19 cellular contexts compared by ENCODE assay signal in genomic region chr10:127006453-127006852, GRCh38.
A peak's percentile ranks its signal among the peaks of the same experiment; 100 is the strongest.
DNase-seq lines count a peak whose midpoint lies in the region; ATAC-seq and TF ChIP-seq lines count a peak whose summit lies in the region.
"Had no signal": no experiment of that assay in that cellular context is flagged by ENCODE, and none has a peak within 500 bp of the region (broad histone marks: within the 10 kb centered on the region; RNA-seq: fewer than 3 reads in every experiment).

No MANE protein-coding gene starts in this region.

- H3K27me3 ChIP-seq in right atrium auricular region = no peaks in the 10 kb centered on the region
- no peaks in the 10 kb centered on the region for H3K27me3 ChIP-seq in iPS-20b (ENCODE audit: insufficient read depth, low read length)
- H3K27me3 ChIP-seq: BLaER1 treated with 17β-estradiol and CSF1 and Interleukin-3, amounts not matched to agents 10 nM and 100 nM had no signal

- H3K4me1 ChIP-seq in right atrium auricular region = no peaks in the 10 kb centered on the region
- no peaks in the 10 kb centered on the region for H3K4me1 ChIP-seq in iPS-20b (ENCODE audit: insufficient read depth, low read length)
- H3K4me1 ChIP-seq: A549; BLaER1 treated with 17β-estradiol and CSF1 and Interleukin-3, amounts not matched to agents 10 nM and 100 nM; Caco-2 had no signal

- H3K9me3 ChIP-seq in right atrium auricular region = no peaks in the 10 kb centered on the region
- H3K9me3 ChIP-seq in iPS-20b (ENCODE audit: insufficient read depth, low read depth, low read length) = no peaks in the 10 kb centered on the region
- H3K9me3 ChIP-seq: A549; BLaER1 treated with 17β-estradiol and CSF1 and Interleukin-3, amounts not matched to agents 10 nM and 100 nM; Caco-2 had no signal

- intact Hi-C loops in cardiac septum (cut with DNase I) = no loop called here

- DNase-seq in right atrium auricular region (ENCODE audit: low spot score) (peak; percentile 36), cardiac septum (ENCODE audit: low spot score) (no peak), SHP77 treated with DMSO at 0.1 percent for 48 hours (lab: John Stamatoyannopoulos, UW) (no peak), HFFc6 (no peak), occipital lobe (lab: John Stamatoyannopoulos, UW) (no peak)
- no peak for DNase-seq in stimulated activated effector memory CD8-positive, alpha-beta T cell treated with anti-CD3 and anti-CD28 coated beads, Interleukin-12 subunit alpha, Interleukin-12 subunit beta, amount 100 ng/mL, for 72 hours (ENCODE audit: low spot score in 2 of 2)
- DNase-seq: AML-193; Caco-2; Calu3; CD4-positive, alpha-beta T cell; CD8-positive, alpha-beta T cell; DMS79 treated with DMSO at 0.1 percent for 48 hours; GF-D8 had no signal

- no peaks in the 10 kb centered on the region for H3K4me1 Mint-ChIP-seq in stimulated activated effector memory CD8-positive, alpha-beta T cell treated with anti-CD3 and anti-CD28 coated beads, Interleukin-12 subunit alpha, Interleukin-12 subunit beta, amount 100 ng/mL, for 72 hours
- no peaks in the 10 kb centered on the region for H3K4me1 Mint-ChIP-seq in HFFc6 (ENCODE audit: low read depth)
- H3K4me1 Mint-ChIP-seq: B cell had no signal

- peak; percentile 13 for ATAC-seq in stimulated activated effector memory CD8-positive, alpha-beta T cell treated with anti-CD3 and anti-CD28 coated beads, Interleukin-12 subunit alpha, Interleukin-12 subunit beta, amount 100 ng/mL, for 72 hours
- ATAC-seq: A549; CD8-positive, alpha-beta T cell had no signal

- H3K27me3 Mint-ChIP-seq in HFFc6 (ENCODE audit: insufficient read depth) = no peaks in the 10 kb centered on the region
- H3K27me3 Mint-ChIP-seq: B cell; CD4-positive, alpha-beta T cell had no signal

- no peak overlapping the region for H3K9ac ChIP-seq in iPS-20b (ENCODE audit: low read depth, low read length)
- H3K9ac ChIP-seq: BLaER1 treated with 17β-estradiol and CSF1 and Interleukin-3, amounts not matched to agents 10 nM and 100 nM had no signal

- H3K9me3 Mint-ChIP-seq in stimulated activated effector memory CD8-positive, alpha-beta T cell treated with anti-CD3 and anti-CD28 coated beads, Interleukin-12 subunit alpha, Interleukin-12 subunit beta, amount 100 ng/mL, for 72 hours = no peaks in the 10 kb centered on the region
- H3K9me3 Mint-ChIP-seq in HFFc6 = no peaks in the 10 kb centered on the region
- H3K9me3 Mint-ChIP-seq: CD4-positive, alpha-beta T cell; CD8-positive, alpha-beta T cell had no signal

- no peak overlapping the region for H3K27ac Mint-ChIP-seq in stimulated activated effector memory CD8-positive, alpha-beta T cell treated with anti-CD3 and anti-CD28 coated beads, Interleukin-12 subunit alpha, Interleukin-12 subunit beta, amount 100 ng/mL, for 72 hours
- no peak overlapping the region; the same call in 1 of the 2 replicates for H3K27ac Mint-ChIP-seq in HFFc6
- H3K27ac Mint-ChIP-seq: B cell; CD4-positive, alpha-beta T cell; CD8-positive, alpha-beta T cell had no signal

- no peak for TF ChIP-seq CTCF in right atrium auricular region (IDR thresholded peaks at IDR 0.05)
- no peak for TF ChIP-seq CTCF in HFFc6 (IDR thresholded peaks at IDR 0.05)

- H3K4me3 Mint-ChIP-seq in stimulated activated effector memory CD8-positive, alpha-beta T cell treated with anti-CD3 and anti-CD28 coated beads, Interleukin-12 subunit alpha, Interleukin-12 subunit beta, amount 100 ng/mL, for 72 hours = no peak overlapping the region
- no peak overlapping the region for H3K4me3 Mint-ChIP-seq in HFFc6
- H3K4me3 Mint-ChIP-seq: B cell; CD4-positive, alpha-beta T cell; CD8-positive, alpha-beta T cell had no signal

- no peak overlapping the region for H3K27ac ChIP-seq in right atrium auricular region
- H3K27ac ChIP-seq in iPS-20b (ENCODE audit: low read length) = peak overlapping the region; percentile 32
- H3K27ac ChIP-seq: 22Rv1; A549; BLaER1 treated with 17β-estradiol and CSF1 and Interleukin-3, amounts not matched to agents 10 nM and 100 nM; C4-2B had no signal

- H3K4me3 ChIP-seq in right atrium auricular region (no peak overlapping the region), iPS-20b (ENCODE audit: low read length) (no peak overlapping the region)
- H3K4me3 ChIP-seq: A549; BLaER1 treated with 17β-estradiol and CSF1 and Interleukin-3, amounts not matched to agents 10 nM and 100 nM had no signal

- no peaks in the 10 kb centered on the region for H3K36me3 Mint-ChIP-seq in stimulated activated effector memory CD8-positive, alpha-beta T cell treated with anti-CD3 and anti-CD28 coated beads, Interleukin-12 subunit alpha, Interleukin-12 subunit beta, amount 100 ng/mL, for 72 hours
- peaks cover 31% of the 10 kb centered on the region for H3K36me3 Mint-ChIP-seq in HFFc6 (ENCODE audit: low read depth)
- H3K36me3 Mint-ChIP-seq: CD8-positive, alpha-beta T cell had no signal

- H3K36me3 ChIP-seq in right atrium auricular region (peaks cover 10% of the 10 kb centered on the region), iPS-20b (ENCODE audit: insufficient read depth, low read depth, low read length) (peaks cover 59% of the 10 kb centered on the region)
- H3K36me3 ChIP-seq: BLaER1 treated with 17β-estradiol and CSF1 and Interleukin-3, amounts not matched to agents 10 nM and 100 nM had no signal
